Comparison of ENCODE assay signal across 27 cellular contexts in the genomic region with DNA sequence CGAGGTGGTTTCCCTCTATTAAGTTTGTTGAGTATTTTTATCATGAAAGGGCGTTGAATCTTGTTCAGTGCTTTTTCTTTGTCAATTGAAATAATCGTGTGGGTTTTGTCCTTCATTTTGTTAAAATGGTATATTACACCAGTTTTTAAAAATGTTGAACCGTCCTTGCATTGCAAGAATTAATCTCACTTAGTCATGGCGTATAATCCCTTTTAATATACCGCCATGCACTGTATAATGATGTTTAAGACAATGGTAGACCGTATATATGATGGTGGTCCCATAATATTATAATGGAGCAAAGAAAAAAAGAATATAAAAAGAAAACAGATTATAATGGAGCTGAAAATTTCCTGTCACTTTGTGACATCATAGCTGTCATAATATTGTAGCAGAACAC.
"Had no signal": no experiment of that assay in that cellular context is flagged by ENCODE, and none has a peak within 500 bp of the region (broad histone marks: within the 10 kb centered on the region; RNA-seq: fewer than 3 reads in every experiment).

No MANE protein-coding gene starts in this region.

- H3K27ac ChIP-seq: neutrophil, pancreas, psoas muscle, skin epidermis, stomach, thoracic aorta, thyroid gland, tibial nerve, upper lobe of left lung, uterus had no signal

- H3K4me3 Mint-ChIP-seq: naive B cell; naive thymus-derived CD8-positive, alpha-beta T cell; natural killer cell treated with Interleukin-12 subunit alpha and Interleukin-12 subunit beta and Interleukin-15 and Interleukin-18, amount 100 ng/mL, for 72 hours; nephron progenitor cell; neural crest cell; stimulated activated effector memory CD8-positive, alpha-beta T cell treated with anti-CD3 and anti-CD28 coated beads, Interleukin-12 subunit alpha, Interleukin-12 subunit beta, amount 100 ng/mL, for 72 hours; stimulated activated naive B cell treated with anti-CD40 and anti-IgM and Interleukin-4, amounts not matched to agents 10 μg/mL and 1 μg/mL and 100 μg/mL, for 72 hours; stimulated activated naive CD8-positive, alpha-beta T cell treated with anti-CD3 and anti-CD28 coated beads, Interleukin-15, Interleukin-2, amounts not matched to agents 100 ng/mL and 50 ng/mL, for 24 hours had no signal

- DNase-seq: naive B cell; naive thymus-derived CD8-positive, alpha-beta T cell; nephron progenitor cell; nucleus accumbens; pancreas; psoas muscle; right cardiac atrium; stimulated activated CD4-positive, alpha-beta T cell treated with anti-CD3 and anti-CD28 coated beads, Interleukin-15, amount 100 ng/mL, for 24 hours; stimulated activated CD4-positive, alpha-beta T cell treated with anti-CD3 and anti-CD28 coated beads, Interleukin-2, amount 100 ng/mL, for 24 hours; stimulated activated CD4-positive, alpha-beta T cell treated with anti-CD3 and anti-CD28 coated beads, Interleukin-2, amount 100 ng/mL, for 48 hours; stimulated activated CD4-positive, alpha-beta T cell treated with anti-CD3 and anti-CD28 coated beads, Interleukin-4, amount 100 ng/mL, for 24 hours; stimulated activated naive B cell treated with anti-CD40 and anti-IgM and Interleukin-4, amounts not matched to agents 10 μg/mL and 1 μg/mL and 100 μg/mL, for 72 hours; stimulated activated naive CD4-positive, alpha-beta T cell treated with Interleukin-2 at 50 U/mL for 16 hours; stomach; thyroid gland; trophoblast cell; upper lobe of left lung; uterus had no signal

- H3K27me3 Mint-ChIP-seq: naive B cell; naive thymus-derived CD8-positive, alpha-beta T cell; natural killer cell treated with Interleukin-12 subunit alpha and Interleukin-12 subunit beta and Interleukin-15 and Interleukin-18, amount 100 ng/mL, for 72 hours; stimulated activated naive B cell treated with anti-CD40 and anti-IgM and Interleukin-4, amounts not matched to agents 10 μg/mL and 1 μg/mL and 100 μg/mL, for 72 hours; stimulated activated naive CD8-positive, alpha-beta T cell treated with anti-CD3 and anti-CD28 coated beads, Interleukin-15, Interleukin-2, amounts not matched to agents 100 ng/mL and 50 ng/mL, for 24 hours had no signal

- H3K4me1 Mint-ChIP-seq: neural crest cell had no signal

- H3K9me3 ChIP-seq: pancreas, thyroid gland, upper lobe of left lung had no signal

- H3K27me3 ChIP-seq: neutrophil, pancreas, stomach, thyroid gland, tibial nerve, upper lobe of left lung, uterus had no signal

- FAIRE-seq: pancreas had no signal

- H3K4me3 ChIP-seq: pancreas, psoas muscle, skin epidermis, stomach, thoracic aorta, thyroid gland, tibial nerve, upper lobe of left lung, uterus had no signal

- H3K27ac Mint-ChIP-seq: naive B cell; naive thymus-derived CD8-positive, alpha-beta T cell; natural killer cell treated with Interleukin-12 subunit alpha and Interleukin-12 subunit beta and Interleukin-15 and Interleukin-18, amount 100 ng/mL, for 72 hours; nephron progenitor cell; stimulated activated effector memory CD8-positive, alpha-beta T cell treated with anti-CD3 and anti-CD28 coated beads, Interleukin-12 subunit alpha, Interleukin-12 subunit beta, amount 100 ng/mL, for 72 hours; stimulated activated naive B cell treated with anti-CD40 and anti-IgM and Interleukin-4, amounts not matched to agents 10 μg/mL and 1 μg/mL and 100 μg/mL, for 72 hours; stimulated activated naive CD8-positive, alpha-beta T cell treated with anti-CD3 and anti-CD28 coated beads, Interleukin-15, Interleukin-2, amounts not matched to agents 100 ng/mL and 50 ng/mL, for 24 hours had no signal

- H3K4me1 ChIP-seq: pancreas, psoas muscle, thyroid gland, tibial nerve, uterus had no signal

- H3K9me3 Mint-ChIP-seq: natural killer cell treated with Interleukin-12 subunit alpha and Interleukin-12 subunit beta and Interleukin-15 and Interleukin-18, amount 100 ng/mL, for 72 hours had no signal

- H3K36me3 ChIP-seq: neutrophil, pancreas, thoracic aorta, thyroid gland, upper lobe of left lung, uterus had no signal

- ATAC-seq: naive thymus-derived CD8-positive, alpha-beta T cell; natural killer cell treated with Interleukin-12 subunit alpha and Interleukin-12 subunit beta and Interleukin-15 and Interleukin-18, amount 100 ng/mL, for 72 hours; pancreas; psoas muscle; right cardiac atrium; sciatic nerve; stimulated activated effector memory CD8-positive, alpha-beta T cell treated with anti-CD3 and anti-CD28 coated beads, Interleukin-12 subunit alpha, Interleukin-12 subunit beta, amount 100 ng/mL, for 72 hours; stimulated activated naive B cell treated with anti-CD40 and anti-IgM and Interleukin-4, amounts not matched to agents 10 μg/mL and 1 μg/mL and 100 μg/mL, for 72 hours had no signal
